In the genomic region with DNA sequence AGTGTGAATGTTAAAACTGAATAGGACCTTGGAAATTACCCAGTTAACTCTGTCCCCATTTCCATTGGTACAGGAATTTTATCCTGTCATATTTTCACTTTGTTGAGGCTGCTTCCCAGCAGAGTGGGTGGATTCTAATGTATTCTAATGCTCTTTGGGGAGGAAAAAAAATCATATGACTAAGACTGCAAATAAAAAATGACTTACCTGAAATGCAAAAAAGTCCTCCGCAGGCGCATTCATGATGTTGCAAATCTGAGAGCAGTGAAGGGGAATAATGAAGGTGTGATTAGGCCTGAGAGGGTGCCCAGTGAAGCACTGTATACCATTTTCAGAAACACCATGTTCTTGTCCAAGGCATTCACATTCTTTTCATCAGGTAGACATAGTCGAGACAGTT, we compare ENCODE assay signal across 23 cellular contexts.
A peak's percentile ranks its signal among the peaks of the same experiment; 100 is the strongest.
DNase-seq lines count a peak whose midpoint lies in the region; FAIRE-seq lines count a peak whose summit lies in the region.
"Had no signal": no experiment of that assay in that cellular context is flagged by ENCODE, and none has a peak within 500 bp of the region (broad histone marks: within the 10 kb centered on the region; RNA-seq: fewer than 3 reads in every experiment).

No MANE protein-coding gene starts in this region.

- DNase-seq in kidney tubule cell (ENCODE audit: low spot score) (peak; percentile 39), putamen (ENCODE audit: low spot score) (peak; percentile 37), NCI-H82 (lab: John Stamatoyannopoulos, UW) (no peak), SW480 (ENCODE audit: low spot score) (no peak), GM19239 (ENCODE audit: insufficient read length, low spot score) (no peak)
- DNase-seq: 8988T; ACHN; BE2C; C1 segment of cervical spinal cord; CD4-positive, alpha-beta memory T cell; CD4-positive, CD25-positive, alpha-beta regulatory T cell; CD8-positive, alpha-beta memory T cell; COR-L47; DMS 273 treated with DMSO at 0.1 percent for 48 hours; DMS153; DMS53; DMS79; DND-41; EL; GDM1 had no signal

- FAIRE-seq in GM19239 (lab: Jason Lieb, UNC), result no peak
- FAIRE-seq: GM12878, GM12892, GM18507 had no signal

Comparison
In these comparisons a context has a peak if more than half of its experiments do, and no peak if none do; other contexts are left out.
1. DNase-seq: peak in kidney tubule cell (single experiment) and putamen (single experiment); none in NCI-H82 (single experiment), SW480 (single experiment) and GM19239 (single experiment).